9 cellular contexts compared by ENCODE assay signal in the genomic region with DNA sequence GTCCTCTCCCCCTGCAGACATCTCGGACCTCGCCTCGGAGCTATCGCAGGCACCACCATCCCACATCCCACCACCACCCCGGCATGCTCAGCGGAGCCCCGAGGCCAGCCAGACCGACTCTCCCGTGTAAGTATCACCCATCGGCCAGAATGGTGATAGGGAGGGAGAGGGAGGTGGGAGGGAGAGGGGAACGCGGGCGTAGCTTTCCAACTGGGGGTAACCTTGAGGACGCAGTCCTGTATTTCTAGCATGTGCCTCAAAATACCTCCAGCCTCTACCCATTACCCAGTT. TPM values are rescaled to one million over a fixed set of nuclear protein-coding genes. Genes with fewer than 3 reads are reported as not detected.
"Had no signal": no experiment of that assay in that cellular context is flagged by ENCODE, and none has a peak within 500 bp of the region (broad histone marks: within the 10 kb centered on the region; RNA-seq: fewer than 3 reads in every experiment).

No MANE protein-coding gene starts in this region.

- ATAC-seq: HepG2 had no signal

- FAIRE-seq: HepG2, HTR-8/SVneo had no signal

- H3K27ac ChIP-seq: HL-60 had no signal

- DNase-seq: IMR-90, KBM-7, KG1 had no signal

RNA-seq across cellular contexts. Expression of a gene that starts 26.1 kb away (rescaled TPM):
- total RNA-seq: HT1080, IMR-90 had no signal
- polyA plus RNA-seq: IMR-90 had no signal

RNA-seq across cellular contexts. Expression of a gene that starts 37.8 kb away (rescaled TPM):
- total RNA-seq: HepG2, HT-29, HT1080, IMR-90 had no signal
- polyA plus RNA-seq: HepG2, IgD-negative memory B cell, IMR-90 had no signal
